ENCODE assay signal across 18 cellular contexts in genomic region chr6:3386374-3386857, GRCh38.
A peak's percentile ranks its signal among the peaks of the same experiment; 100 is the strongest.
DNase-seq lines count a peak whose midpoint lies in the region; ATAC-seq and TF ChIP-seq lines count a peak whose summit lies in the region.
"Had no signal": no experiment of that assay in that cellular context is flagged by ENCODE, and none has a peak within 500 bp of the region (broad histone marks: within the 10 kb centered on the region; RNA-seq: fewer than 3 reads in every experiment).

No MANE protein-coding gene starts in this region.

- H3K4me3 ChIP-seq in esophagus muscularis mucosa (no peak overlapping the region), mucosa of stomach (ENCODE audit: low read length) (no peak overlapping the region)
- H3K4me3 ChIP-seq: ascending aorta had no signal

- intact Hi-C loops in esophagus muscularis mucosa (cut with DNase I), result no loop called here

- no peak for ATAC-seq in SK-N-SH treated with all-trans-retinoic acid at 6 μM for 48 hours
- ATAC-seq: activated CD8-positive, alpha-beta memory T cell treated with anti-CD3 and anti-CD28 coated beads, Interleukin-2, amount 10 ng/mL, durations not matched to agents 7 days and 5 days; stimulated activated memory B cell treated with anti-CD40 and anti-IgM and Interleukin-4, amounts not matched to agents 10 μg/mL and 1 μg/mL and 100 μg/mL, for 72 hours had no signal

- H3K4me1 ChIP-seq in esophagus muscularis mucosa (peaks cover 10 to 45% (median 36%) of the 10 kb centered on the region in 4 donors), mucosa of stomach (ENCODE audit: control insufficient read depth, insufficient read depth, low read length) (peaks cover 74% of the 10 kb centered on the region)
- H3K4me1 ChIP-seq: ascending aorta had no signal

- no peak for TF ChIP-seq POLR2A in esophagus muscularis mucosa (IDR thresholded peaks at IDR 0.05; ENCODE audit: low read depth)

- no peaks in the 10 kb centered on the region for H3K9me3 ChIP-seq in esophagus muscularis mucosa
- no peaks in the 10 kb centered on the region for H3K9me3 ChIP-seq in mucosa of stomach (ENCODE audit: control insufficient read depth, low read length)
- H3K9me3 ChIP-seq: ascending aorta had no signal

- H3K27me3 ChIP-seq in esophagus muscularis mucosa, result no peaks in the 10 kb centered on the region
- no peaks in the 10 kb centered on the region for H3K27me3 ChIP-seq in mucosa of stomach (ENCODE audit: control insufficient read depth, insufficient read depth, low read length)
- H3K27me3 ChIP-seq: ascending aorta had no signal

- no peak for DNase-seq in esophagus muscularis mucosa (ENCODE audit: extremely low spot score)
- DNase-seq in superior temporal gyrus (ENCODE audit: extremely low spot score), result peak; percentile 96
- DNase-seq in activated T-cell treated with anti-CD3 and anti-CD28 coated beads for 4 hours, result no peak
- DNase-seq in NCI-H748 treated with DMSO at 0.1 percent for 48 hours (lab: John Stamatoyannopoulos, UW), result no peak
- no peak for DNase-seq in stimulated activated CD4-positive, alpha-beta T cell treated with anti-CD3 and anti-CD28 coated beads, Interleukin-4, amount 100 ng/mL, for 1 hour
- DNase-seq: activated CD8-positive, alpha-beta memory T cell treated with anti-CD3 and anti-CD28 coated beads, Interleukin-2, amount 10 ng/mL, durations not matched to agents 7 days and 5 days; activated gamma-delta T cell; DMS 273 treated with DMSO at 0.1 percent for 48 hours; left ventricle myocardium superior; NCI-H146; NCI-H226; SHP77; T-helper 2 cell had no signal

- no peak for TF ChIP-seq EP300 in esophagus muscularis mucosa (IDR thresholded peaks at IDR 0.05)

- WGBS in esophagus muscularis mucosa, result 85% methylated on average over 8 of the region's 11 CpGs

- H3K36me3 ChIP-seq in esophagus muscularis mucosa, result no peaks in the 10 kb centered on the region
- H3K36me3 ChIP-seq in mucosa of stomach (ENCODE audit: control insufficient read depth, insufficient read depth, low read length), result peaks cover 4% of the 10 kb centered on the region
- H3K36me3 ChIP-seq: ascending aorta had no signal

- H3K27ac ChIP-seq in VCaP (peak overlapping the region; percentile 90; the same call in 1 of the 2 replicates), esophagus muscularis mucosa (replicated peaks in 1 of 4) (peak overlapping the region; percentile 45 to 63 (median 56))
- H3K27ac ChIP-seq: ascending aorta had no signal

- peak overlapping the region; percentile 13 for H3K9ac ChIP-seq in mucosa of stomach (ENCODE audit: low read length)

- TF ChIP-seq CTCF in VCaP (conservative IDR thresholded peaks at IDR 0.05) (no peak), esophagus muscularis mucosa (IDR thresholded peaks at IDR 0.05) (no peak)

TF ChIP-seq in SK-N-SH treated with all-trans-retinoic acid at 6 μM for 48 hours, 23 proteins besides CTCF, POLR2A, EP300 and RAD21:
- no peak for TF ChIP-seq ZNF8 (CRISPR knock-in tag; IDR thresholded peaks at IDR 0.05)
- TF ChIP-seq POU6F1 (CRISPR knock-in tag; IDR thresholded peaks at IDR 0.05; ENCODE audit: borderline replicate concordance, low read depth), result no peak
- no peak for TF ChIP-seq ZFP30 (CRISPR knock-in tag; IDR thresholded peaks at IDR 0.05)
- TF ChIP-seq ISL1 (CRISPR knock-in tag; IDR thresholded peaks at IDR 0.05), result no peak
- TF ChIP-seq RARB (CRISPR knock-in tag; IDR thresholded peaks at IDR 0.05), result no peak
- TF ChIP-seq ZC3H10 (CRISPR knock-in tag; IDR thresholded peaks at IDR 0.05), result no peak
- no peak for TF ChIP-seq SNAI2 (CRISPR knock-in tag; IDR thresholded peaks at IDR 0.05)
- TF ChIP-seq ZFP3 (CRISPR knock-in tag; IDR thresholded peaks at IDR 0.05), result no peak
- TF ChIP-seq GLIS3 (CRISPR knock-in tag; IDR thresholded peaks at IDR 0.05), result no peak
- TF ChIP-seq PATZ1 (CRISPR knock-in tag; IDR thresholded peaks at IDR 0.05; ENCODE audit: borderline replicate concordance), result no peak
- TF ChIP-seq CREB5 (CRISPR knock-in tag; IDR thresholded peaks at IDR 0.05; ENCODE audit: low read depth), result no peak
- TF ChIP-seq PPARA (CRISPR knock-in tag; IDR thresholded peaks at IDR 0.05; ENCODE audit: borderline replicate concordance), result no peak
- TF ChIP-seq BACH2 (CRISPR knock-in tag; IDR thresholded peaks at IDR 0.05; ENCODE audit: borderline replicate concordance), result no peak
- no peak for TF ChIP-seq CSRNP3 (CRISPR knock-in tag; IDR thresholded peaks at IDR 0.05)
- TF ChIP-seq TCF4 (CRISPR knock-in tag; IDR thresholded peaks at IDR 0.05; ENCODE audit: borderline replicate concordance), result no peak
- TF ChIP-seq ESRRG (CRISPR knock-in tag; IDR thresholded peaks at IDR 0.05), result no peak
- no peak for TF ChIP-seq ZNF70 (CRISPR knock-in tag; IDR thresholded peaks at IDR 0.05)
- no peak for TF ChIP-seq TOX (CRISPR knock-in tag; IDR thresholded peaks at IDR 0.05; ENCODE audit: borderline replicate concordance)
- no peak for TF ChIP-seq CSDC2 (CRISPR knock-in tag; IDR thresholded peaks at IDR 0.05)
